Comparison of ENCODE assay signal across 1 cellular context in the genomic region with DNA sequence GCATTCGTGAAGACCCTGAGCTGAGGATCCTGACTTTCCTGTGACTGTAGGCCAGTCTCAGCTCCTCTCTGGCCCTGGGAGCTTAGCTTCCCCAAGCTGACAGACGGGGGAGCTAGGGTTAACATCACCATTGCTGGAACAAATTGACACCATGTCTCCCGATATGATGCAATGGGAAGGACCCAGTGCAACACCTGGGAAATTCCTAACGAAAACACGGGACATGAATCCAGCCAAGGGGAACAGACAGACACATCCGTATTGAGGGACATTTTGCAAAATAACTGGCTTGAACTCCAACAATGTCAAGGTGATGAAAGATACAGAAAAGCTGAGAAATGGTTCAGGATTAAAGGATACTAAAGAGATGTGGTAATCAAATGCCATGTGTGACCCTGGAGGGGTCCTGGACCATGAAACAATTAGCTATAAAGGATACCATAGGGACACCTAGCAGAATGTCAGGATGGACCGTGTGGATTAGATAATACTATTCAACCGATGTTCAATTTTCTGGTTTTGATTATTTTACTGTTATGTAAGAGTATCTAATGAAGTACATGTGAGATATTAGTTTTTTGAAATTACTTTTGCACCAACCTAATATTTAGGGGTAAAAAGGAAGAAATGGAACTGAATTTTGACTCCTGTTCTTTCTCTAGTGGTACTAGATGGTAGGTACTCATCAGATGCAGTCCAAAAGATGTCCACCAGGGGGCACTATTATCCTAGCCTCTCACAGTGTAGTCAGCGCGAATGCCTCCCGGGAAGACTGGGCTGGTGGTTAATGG.
TF ChIP-seq lines count a peak whose summit lies in the region.

No MANE protein-coding gene starts in this region.

TF ChIP-seq in HCT116, 20 proteins besides CTCF, POLR2A, EP300 and RAD21 (continued from another document):
- TF ChIP-seq, protein P1, sequence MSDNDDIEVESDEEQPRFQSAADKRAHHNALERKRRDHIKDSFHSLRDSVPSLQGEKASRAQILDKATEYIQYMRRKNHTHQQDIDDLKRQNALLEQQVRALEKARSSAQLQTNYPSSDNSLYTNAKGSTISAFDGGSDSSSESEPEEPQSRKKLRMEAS (IDR thresholded peaks at IDR 0.05): 0 out of 2 replicates have a peak, but pooled peaks have one; percentile 44
- TF ChIP-seq SIN3A (IDR thresholded peaks at IDR 0.05; ENCODE audit: low read depth): no peak
- TF ChIP-seq ELF1 (IDR thresholded peaks at IDR 0.05; ENCODE audit: borderline replicate concordance, low read depth): no peak
- TF ChIP-seq, protein P2, sequence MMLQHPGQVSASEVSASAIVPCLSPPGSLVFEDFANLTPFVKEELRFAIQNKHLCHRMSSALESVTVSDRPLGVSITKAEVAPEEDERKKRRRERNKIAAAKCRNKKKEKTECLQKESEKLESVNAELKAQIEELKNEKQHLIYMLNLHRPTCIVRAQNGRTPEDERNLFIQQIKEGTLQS (IDR thresholded peaks at IDR 0.05): no peak
- TF ChIP-seq, protein P3, sequence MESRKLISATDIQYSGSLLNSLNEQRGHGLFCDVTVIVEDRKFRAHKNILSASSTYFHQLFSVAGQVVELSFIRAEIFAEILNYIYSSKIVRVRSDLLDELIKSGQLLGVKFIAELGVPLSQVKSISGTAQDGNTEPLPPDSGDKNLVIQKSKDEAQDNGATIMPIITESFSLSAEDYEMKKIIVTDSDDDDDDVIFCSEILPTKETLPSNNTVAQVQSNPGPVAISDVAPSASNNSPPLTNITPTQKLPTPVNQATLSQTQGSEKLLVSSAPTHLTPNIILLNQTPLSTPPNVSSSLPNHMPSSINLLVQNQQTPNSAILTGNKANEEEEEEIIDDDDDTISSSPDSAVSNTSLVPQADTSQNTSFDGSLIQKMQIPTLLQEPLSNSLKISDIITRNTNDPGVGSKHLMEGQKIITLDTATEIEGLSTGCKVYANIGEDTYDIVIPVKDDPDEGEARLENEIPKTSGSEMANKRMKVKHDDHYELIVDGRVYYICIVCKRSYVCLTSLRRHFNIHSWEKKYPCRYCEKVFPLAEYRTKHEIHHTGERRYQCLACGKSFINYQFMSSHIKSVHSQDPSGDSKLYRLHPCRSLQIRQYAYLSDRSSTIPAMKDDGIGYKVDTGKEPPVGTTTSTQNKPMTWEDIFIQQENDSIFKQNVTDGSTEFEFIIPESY (IDR thresholded peaks at IDR 0.05; ENCODE audit: extremely low read depth, insufficient replicate concordance, low read length): no peak
